Comparison of ENCODE assay signal across 7 cellular contexts in genomic region chr6:109379706-109380105, GRCh38. TPM values are rescaled to one million over a fixed set of nuclear protein-coding genes. Genes with fewer than 3 reads are reported as not detected.
A peak's percentile ranks its signal among the peaks of the same experiment; 100 is the strongest.
DNase-seq lines count a peak whose midpoint lies in the region; ATAC-seq and TF ChIP-seq lines count a peak whose summit lies in the region.

No MANE protein-coding gene starts in this region.

- peaks cover 22 to 23% of the 10 kb centered on the region in 2 experiments for H3K4me1 Mint-ChIP-seq in H9

- peak overlapping the region; percentile 62 for H3K4me2 ChIP-seq in H9 (ENCODE audit: insufficient read depth, insufficient read length, low read length)

- no peak overlapping the region for H3K27ac ChIP-seq in H9 (ENCODE audit: insufficient read length, low read depth, low read length)
- H3K27ac ChIP-seq in VCaP, result peak overlapping the region; percentile 99
- peak overlapping the region in 2 of 4 donors; percentile 98 to 100 for H3K27ac ChIP-seq in gastroesophageal sphincter
- peak overlapping the region in 2 of 21 experiments; percentile 16 to 100 for H3K27ac ChIP-seq in skin epidermis

- H3K4me3 ChIP-seq in gastroesophageal sphincter (peak overlapping the region; percentile 47 to 88), skin epidermis (peak overlapping the region in 5 of 7 experiments; percentile 56 to 99 (median 77))

- no peaks in the 10 kb centered on the region for H3K27me3 Mint-ChIP-seq in H9 (ENCODE audit: low read depth)

- H3K36me3 Mint-ChIP-seq in H9 (ENCODE audit: insufficient read depth in 1 of 3, low read depth in 3 of 3), result peaks cover 26 to 45% (median 43%) of the 10 kb centered on the region in 3 experiments; a peak in 6 of 7 replicates

- H2BK20ac ChIP-seq in H9 (ENCODE audit: low read depth, low read length, poor library complexity, severe bottlenecking), result no peak overlapping the region

- no peak overlapping the region for H3K23ac ChIP-seq in H9 (ENCODE audit: insufficient read length, low read depth, low read length)

- H3K36me3 ChIP-seq in gastroesophageal sphincter, result peaks cover 5 to 37% of the 10 kb centered on the region in 2 donors

- H2AK5ac ChIP-seq in H9 (ENCODE audit: insufficient read length, low read length), result no peak overlapping the region

- no peak for TF ChIP-seq POLR2A in gastroesophageal sphincter (IDR thresholded peaks at IDR 0.05)

- no peak overlapping the region for H3K56ac ChIP-seq in H9 (ENCODE audit: insufficient read length, low read depth, low read length)

- no peak overlapping the region for H2BK12ac ChIP-seq in H9 (ENCODE audit: insufficient read length, low read depth, low read length)

- no peak overlapping the region for H2BK120ac ChIP-seq in H9 (ENCODE audit: low read depth, low read length, poor library complexity, severe bottlenecking)

- H4K20me1 ChIP-seq in H9 (ENCODE audit: control insufficient read depth, insufficient read depth, insufficient read length), result no peaks in the 10 kb centered on the region

- no peak overlapping the region for H3K4ac ChIP-seq in H9 (ENCODE audit: low read depth, low read length)

- ATAC-seq in gastroesophageal sphincter, result no peak
- no peak for ATAC-seq in HG02884 (IDR thresholded peaks at IDR 0.05; ENCODE audit: unreplicated experiment)

- H3K14ac ChIP-seq in H9 (ENCODE audit: insufficient read depth, low read length), result no peak overlapping the region

- no peak overlapping the region for H4K8ac ChIP-seq in H9 (replicated peaks; ENCODE audit: insufficient read length, low read depth, low read length)

- H4K91ac ChIP-seq in H9 (ENCODE audit: insufficient read length, low read depth, low read length), result no peak overlapping the region

- no CpG with 5 or more reads among the region's 2 CpGs for WGBS in H9 (ENCODE audit: extremely low coverage, insufficient read length, low lambda C conversion rate)
- 33 to 38% methylated on average over 2 of the region's 2 CpGs for WGBS in gastroesophageal sphincter (ENCODE audit: low coverage in 1 of 2), 2 donors

- H2BK15ac ChIP-seq in H9 (ENCODE audit: low read depth, low read length), result no peak overlapping the region

- H2BK5ac ChIP-seq in H9 (ENCODE audit: insufficient read length, low read length), result no peak overlapping the region

- H3K9me3 ChIP-seq in H9 (ENCODE audit: control insufficient read depth, low read depth, low read length), result no peaks in the 10 kb centered on the region
- H3K9me3 ChIP-seq in gastroesophageal sphincter, result no peaks in the 10 kb centered on the region

- H2AFZ ChIP-seq in H9 (ENCODE audit: low read length), result no peak overlapping the region

- H3K18ac ChIP-seq in H9 (ENCODE audit: insufficient read length, low read depth, low read length), result no peak overlapping the region

- H3K4me1 ChIP-seq in H9 (ENCODE audit: insufficient read depth, low read length) (no peaks in the 10 kb centered on the region), gastroesophageal sphincter (peaks cover 0 to 62% (median 16%) of the 10 kb centered on the region in 3 donors)

- no peak for DNase-seq in H9
- DNase-seq in SK-N-DZ (ENCODE audit: low spot score), result no peak
- no peak for DNase-seq in NCI-H345 (lab: John Stamatoyannopoulos, UW)

- H3K23me2 ChIP-seq in H9 (ENCODE audit: insufficient read length, low read depth, low read length, poor library complexity, severe bottlenecking), result peaks cover 5% of the 10 kb centered on the region

- no peak for TF ChIP-seq EP300 in gastroesophageal sphincter (IDR thresholded peaks at IDR 0.05)

- H3K27me3 ChIP-seq in H9 (ENCODE audit: insufficient read depth, low read length) (no peaks in the 10 kb centered on the region), gastroesophageal sphincter (no peaks in the 10 kb centered on the region)

- no peaks in the 10 kb centered on the region for H3K9me3 Mint-ChIP-seq in H9

- H3K79me1 ChIP-seq in H9 (ENCODE audit: insufficient read depth, low read depth, low read length, poor library complexity, severe bottlenecking), result no peaks in the 10 kb centered on the region

- peak overlapping the region in 1 of 3 experiments; percentile 55; a peak in 1 of 7 replicates for H3K27ac Mint-ChIP-seq in H9

- H4K5ac ChIP-seq in H9 (ENCODE audit: insufficient read length, low read depth, low read length), result no peak overlapping the region

- H3K9ac ChIP-seq in H9 (ENCODE audit: extremely low read depth, insufficient read length, low read length), result no peak overlapping the region

- TF ChIP-seq CTCF in H9 (conservative IDR thresholded peaks at IDR 0.05), result no peak
- TF ChIP-seq CTCF in VCaP (conservative IDR thresholded peaks at IDR 0.05), result no peak
- TF ChIP-seq CTCF in gastroesophageal sphincter (IDR thresholded peaks at IDR 0.05), result no peak

- peaks cover 23% of the 10 kb centered on the region for H3K79me2 ChIP-seq in H9 (ENCODE audit: insufficient read depth, low read length)

- H3T11ph ChIP-seq in H9 (ENCODE audit: low read length), result no peak overlapping the region

- H3K4me3 Mint-ChIP-seq in H9, result peak overlapping the region; percentile 85 to 89

RNA-seq across cellular contexts. Expression of gene CD164, which starts 2.6 kb away (rescaled TPM):
- total RNA-seq in H9 (2021), result 130 and 132 TPM in 2 replicates
- total RNA-seq in gastroesophageal sphincter, result 100 to 1,000 TPM in 3 of 4 donors, 10 to 100 TPM in 1; 87.2 to 198 (median 166) TPM
- polyA plus RNA-seq in SK-N-DZ (2014; cell fraction: cytosol; rRNA removed), result 109 and 119 TPM in 2 replicates
- polyA plus RNA-seq in SK-N-DZ (2014; cell fraction: nucleus; rRNA removed), result 84.4 and 99.9 TPM in 2 replicates
